ENCODE assay signal across 12 cellular contexts in the genomic region with DNA sequence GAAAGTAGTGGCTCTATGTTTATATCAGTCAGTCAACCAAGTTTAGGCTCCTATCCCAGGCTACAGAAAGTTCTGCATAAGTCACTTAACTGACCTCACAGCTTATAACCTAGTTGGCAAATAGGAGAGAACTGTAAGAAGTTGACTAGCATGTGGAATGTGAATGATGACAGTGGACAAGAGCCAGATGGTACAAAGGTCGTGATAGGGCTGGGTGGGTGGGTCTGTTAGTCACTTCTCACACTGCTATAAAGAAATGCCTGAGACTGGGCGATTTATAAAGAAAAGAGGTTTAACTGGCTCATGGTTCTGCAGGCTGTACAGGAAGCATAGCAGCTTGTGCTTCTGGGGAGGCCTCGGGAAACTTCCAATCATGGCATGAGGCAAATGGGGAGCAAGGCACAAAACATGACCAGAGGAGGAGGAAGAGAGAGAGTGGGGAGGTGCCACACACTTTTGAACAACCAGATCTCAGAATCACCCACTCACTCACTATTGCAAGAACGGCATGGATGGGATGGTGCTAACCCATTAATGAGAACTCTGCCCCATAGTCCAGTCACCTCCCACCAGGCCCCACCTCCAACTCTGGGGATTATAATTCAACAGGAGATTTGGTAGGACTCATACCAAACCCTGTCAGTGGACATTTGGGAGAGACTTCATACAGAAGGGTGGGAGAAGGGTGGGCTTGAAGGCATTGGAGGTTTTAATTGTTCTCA.
DNase-seq lines count a peak whose midpoint lies in the region; ATAC-seq and TF ChIP-seq lines count a peak whose summit lies in the region.
"Had no signal": no experiment of that assay in that cellular context is flagged by ENCODE, and none has a peak within 500 bp of the region (broad histone marks: within the 10 kb centered on the region; RNA-seq: fewer than 3 reads in every experiment).

No MANE protein-coding gene starts in this region.

- peak overlapping the region; percentile 62 for H3K4me3 Mint-ChIP-seq in HFFc6
- H3K4me3 Mint-ChIP-seq: activated naive CD4-positive, alpha-beta T cell treated with anti-CD3 and anti-CD28 coated beads, Interleukin-2, amount 50 U/mL, for 24 hours had no signal

- H3K27ac ChIP-seq in body of pancreas (peak overlapping the region in 2 of 4 donors; percentile 23 to 54), right atrium auricular region (peak overlapping the region; percentile 23 to 78), stomach (peak overlapping the region; percentile 21 to 84 (median 39))

- no peak overlapping the region for H3K4me3 ChIP-seq in body of pancreas
- H3K4me3 ChIP-seq in right atrium auricular region = no peak overlapping the region
- H3K4me3 ChIP-seq in stomach = no peak overlapping the region

- intact Hi-C loops in body of pancreas (cut with DNase I) (no loop called here), stomach (cut with DNase I; ENCODE audit: low total_unique reads) (no loop called here)

- peaks cover 73% of the 10 kb centered on the region for H3K4me1 Mint-ChIP-seq in HFFc6 (ENCODE audit: low read depth)
- H3K4me1 Mint-ChIP-seq: activated naive CD4-positive, alpha-beta T cell treated with anti-CD3 and anti-CD28 coated beads, Interleukin-2, amount 50 U/mL, for 24 hours had no signal

- peaks cover 5% of the 10 kb centered on the region for H3K9me3 Mint-ChIP-seq in HFFc6
- H3K9me3 Mint-ChIP-seq: activated naive CD4-positive, alpha-beta T cell treated with anti-CD3 and anti-CD28 coated beads, Interleukin-2, amount 50 U/mL, for 24 hours had no signal

- H3K4me1 ChIP-seq in body of pancreas = peaks cover 20% of the 10 kb centered on the region
- H3K4me1 ChIP-seq in right atrium auricular region = peaks cover 0 to 36% of the 10 kb centered on the region in 2 donors
- peaks cover 9 to 19% (median 13%) of the 10 kb centered on the region in 4 donors for H3K4me1 ChIP-seq in stomach

- no peaks in the 10 kb centered on the region for H3K36me3 ChIP-seq in body of pancreas (replicated peaks in 1 of 2; ENCODE audit: insufficient read depth in 1 of 2, low read depth in 2 of 2)
- no peaks in the 10 kb centered on the region for H3K36me3 ChIP-seq in right atrium auricular region
- H3K36me3 ChIP-seq in stomach = no peaks in the 10 kb centered on the region

- H3K9me3 ChIP-seq in body of pancreas (no peaks in the 10 kb centered on the region), right atrium auricular region (no peaks in the 10 kb centered on the region), stomach (no peaks in the 10 kb centered on the region)

- ATAC-seq in body of pancreas (peak; percentile 97), HG03520 (IDR thresholded peaks at IDR 0.05; ENCODE audit: unreplicated experiment) (no peak), HG02970 (IDR thresholded peaks at IDR 0.05; ENCODE audit: low FRiP score, unreplicated experiment) (no peak)

- TF ChIP-seq EP300 in stomach (IDR thresholded peaks at IDR 0.05) = no peak

- no peak for TF ChIP-seq POLR2A in body of pancreas (IDR thresholded peaks at IDR 0.05)
- TF ChIP-seq POLR2A in stomach (IDR thresholded peaks at IDR 0.05) = no peak

- H3K27me3 ChIP-seq in body of pancreas (no peaks in the 10 kb centered on the region), right atrium auricular region (no peaks in the 10 kb centered on the region), stomach (no peaks in the 10 kb centered on the region)

- no peaks in the 10 kb centered on the region for H3K27me3 Mint-ChIP-seq in HFFc6 (ENCODE audit: insufficient read depth)
- H3K27me3 Mint-ChIP-seq: activated naive CD4-positive, alpha-beta T cell treated with anti-CD3 and anti-CD28 coated beads, Interleukin-2, amount 50 U/mL, for 24 hours had no signal

- DNase-seq in HFFc6 (peak; percentile 81), body of pancreas (peak; percentile 45 to 59 (median 52)), right atrium auricular region (ENCODE audit: low spot score) (no peak), stomach (no peak), NCI-H1048 (lab: John Stamatoyannopoulos, UW) (no peak)
- no peak for DNase-seq in activated CD4-positive, CD25-positive, alpha-beta regulatory T cell treated with anti-CD3 and anti-CD28 coated beads, Interleukin-2, amount 50 U/mL, for 72 hours
- DNase-seq: mesendoderm, NCI-H2029 treated with DMSO at 0.1 percent for 48 hours, SHP77 had no signal

- no peak for TF ChIP-seq CTCF in HFFc6 (IDR thresholded peaks at IDR 0.05)
- no peak for TF ChIP-seq CTCF in body of pancreas (IDR thresholded peaks at IDR 0.05)
- TF ChIP-seq CTCF in right atrium auricular region (IDR thresholded peaks at IDR 0.05) = no peak
- TF ChIP-seq CTCF in stomach (IDR thresholded peaks at IDR 0.05) = no peak

- H3K36me3 Mint-ChIP-seq in HFFc6 (ENCODE audit: low read depth) = peaks cover 10% of the 10 kb centered on the region
- H3K36me3 Mint-ChIP-seq: activated naive CD4-positive, alpha-beta T cell treated with anti-CD3 and anti-CD28 coated beads, Interleukin-2, amount 50 U/mL, for 24 hours had no signal

- WGBS in body of pancreas, 2 donors = 39 to 50% methylated on average over 4 of the region's 4 CpGs
- WGBS in stomach, 5 donors = 45 to 61% (median 50%) methylated on average over 4 of the region's 4 CpGs

- H3K27ac Mint-ChIP-seq in HFFc6 = peak overlapping the region; percentile 80
- H3K27ac Mint-ChIP-seq: activated naive CD4-positive, alpha-beta T cell treated with anti-CD3 and anti-CD28 coated beads, Interleukin-2, amount 50 U/mL, for 24 hours had no signal

Comparison
In these comparisons a context has a peak if more than half of its experiments do, and no peak if none do; other contexts are left out.
1. DNase-seq: peak in HFFc6 (single experiment) and body of pancreas (4 of 4); none in right atrium auricular region (single experiment), stomach (single experiment), NCI-H1048 (single experiment) and activated CD4-positive, CD25-positive, alpha-beta regulatory T cell treated with anti-CD3 and anti-CD28 coated beads, Interleukin-2, amount 50 U/mL, for 72 hours (single experiment).